In genomic region chr5:66302344-66302743, GRCh38 we compare ENCODE assay signal across 33 cellular contexts.
DNase-seq lines count a peak whose midpoint lies in the region; ATAC-seq, FAIRE-seq and TF ChIP-seq lines count a peak whose summit lies in the region.
"Had no signal": no experiment of that assay in that cellular context is flagged by ENCODE, and none has a peak within 500 bp of the region (broad histone marks: within the 10 kb centered on the region; RNA-seq: fewer than 3 reads in every experiment).

No MANE protein-coding gene starts in this region.

- CTCF ChIA-PET in H1 (lab: Charles Lee; ENCODE audit: partially characterized antibody) = interaction anchor here (0.6 to 1.3 kb wide), 4 partner anchors 9 to 463 kb away, joined by 3 to 5 read pairs (median 4); no protein-coding TSS in a partner anchor

- no peak overlapping the region for H2BK5ac ChIP-seq in H1 (ENCODE audit: low read depth, low read length)
- no peak overlapping the region for H2BK5ac ChIP-seq in neuronal stem cell (ENCODE audit: low read length)

- TF ChIP-seq EP300 in H1 (IDR thresholded peaks at IDR 0.05; ENCODE audit: borderline replicate concordance in 1 of 2, low read depth in 2 of 2, low read length in 2 of 2) = no peak
- no peak for TF ChIP-seq EP300 in ovary (IDR thresholded peaks at IDR 0.05)

- H2AFZ ChIP-seq in H1 (ENCODE audit: low read length) (no peak overlapping the region), neuronal stem cell (ENCODE audit: low read length) (no peak overlapping the region)

- no peaks in the 10 kb centered on the region for H3K79me2 ChIP-seq in H1 (ENCODE audit: control insufficient read depth in 1 of 2, insufficient read depth in 2 of 2, low read length in 2 of 2)

- no peak for TF ChIP-seq POLR2A in H1 (IDR thresholded peaks at IDR 0.05; ENCODE audit: control extremely low read depth in 1 of 2, low read depth in 2 of 2, low read length in 2 of 2)
- TF ChIP-seq POLR2A in ovary (IDR thresholded peaks at IDR 0.05) = no peak

- no peak overlapping the region for H3K4ac ChIP-seq in H1 (replicated peaks; ENCODE audit: insufficient read length, low read depth, low read length)
- H3K4ac ChIP-seq in neuronal stem cell (ENCODE audit: low read length) = no peak overlapping the region

- H2BK12ac ChIP-seq in H1 (ENCODE audit: low read depth, low read length) (no peak overlapping the region), neuronal stem cell (ENCODE audit: low read length) (no peak overlapping the region)

- H3K27me3 ChIP-seq in BLaER1 = no peaks in the 10 kb centered on the region
- no peaks in the 10 kb centered on the region for H3K27me3 ChIP-seq in BLaER1 treated with 17β-estradiol and CSF1 and Interleukin-3, amounts not matched to agents 10 nM and 100 nM
- no peaks in the 10 kb centered on the region for H3K27me3 ChIP-seq in H1 (replicated peaks in 1 of 4; ENCODE audit: control insufficient read depth in 3 of 4, extremely low read depth in 1 of 4, insufficient read depth in 3 of 4, low read length in 3 of 4)
- no peaks in the 10 kb centered on the region for H3K27me3 ChIP-seq in neuronal stem cell (ENCODE audit: control insufficient read depth in 3 of 3, insufficient read depth in 3 of 3, low read depth in 1 of 3, low read length in 3 of 3)
- H3K27me3 ChIP-seq in BE2C = no peaks in the 10 kb centered on the region
- H3K27me3 ChIP-seq in ovary = no peaks in the 10 kb centered on the region

- H4K20me1 ChIP-seq in BLaER1 (no peaks in the 10 kb centered on the region), H1 (replicated peaks in 1 of 2; ENCODE audit: control insufficient read depth in 1 of 2, insufficient read depth in 2 of 2, low read length in 2 of 2) (no peaks in the 10 kb centered on the region)
- no peaks in the 10 kb centered on the region for H4K20me1 ChIP-seq in BLaER1 treated with 17β-estradiol and CSF1 and Interleukin-3, amounts not matched to agents 10 nM and 100 nM

- H3K4me3 ChIP-seq in BLaER1 (no peak overlapping the region), H1 (ENCODE audit: extremely low read depth in 1 of 4, insufficient read depth in 2 of 4, low read depth in 3 of 4, low read length in 4 of 4) (no peak overlapping the region), neuronal stem cell (ENCODE audit: low read length in 2 of 2) (no peak overlapping the region), BE2C (ENCODE audit: low read depth, low read length) (no peak overlapping the region), ovary (no peak overlapping the region)
- no peak overlapping the region for H3K4me3 ChIP-seq in BLaER1 treated with 17β-estradiol and CSF1 and Interleukin-3, amounts not matched to agents 10 nM and 100 nM
- H3K4me3 ChIP-seq: A549 had no signal

- no peak overlapping the region for H3K27ac ChIP-seq in BLaER1
- H3K27ac ChIP-seq in BLaER1 treated with 17β-estradiol and CSF1 and Interleukin-3, amounts not matched to agents 10 nM and 100 nM = no peak overlapping the region
- H3K27ac ChIP-seq in H1 (ENCODE audit: low read depth, low read length) = no peak overlapping the region
- no peak overlapping the region for H3K27ac ChIP-seq in neuronal stem cell (replicated peaks; ENCODE audit: low read length)
- H3K27ac ChIP-seq in ovary = no peak overlapping the region
- H3K27ac ChIP-seq: 22Rv1, A549, C4-2B had no signal

- H3K14ac ChIP-seq in H1 (ENCODE audit: insufficient read length) = no peak overlapping the region
- H3K14ac ChIP-seq in neuronal stem cell (ENCODE audit: low read length) = peak overlapping the region; percentile 1

- no peak overlapping the region for H4K5ac ChIP-seq in H1 (ENCODE audit: insufficient read length, low read depth, low read length)

- H3K79me1 ChIP-seq in H1 (ENCODE audit: low read depth, low read length) = no peaks in the 10 kb centered on the region
- H3K79me1 ChIP-seq in neuronal stem cell (ENCODE audit: low read depth, low read length) = no peaks in the 10 kb centered on the region

- H3K9me3 ChIP-seq in BLaER1 (no peaks in the 10 kb centered on the region), H1 (ENCODE audit: insufficient read depth in 2 of 2, low read depth in 1 of 2, low read length in 1 of 2) (no peaks in the 10 kb centered on the region), neuronal stem cell (replicated peaks in 1 of 2; ENCODE audit: control insufficient read depth in 2 of 2, insufficient read depth in 1 of 2, low read depth in 1 of 2, low read length in 2 of 2) (no peaks in the 10 kb centered on the region), BE2C (no peaks in the 10 kb centered on the region), ovary (no peaks in the 10 kb centered on the region)
- H3K9me3 ChIP-seq in BLaER1 treated with 17β-estradiol and CSF1 and Interleukin-3, amounts not matched to agents 10 nM and 100 nM (replicated peaks in 1 of 11) = no peaks in the 10 kb centered on the region; a peak in 1 of 22 replicates
- H3K9me3 ChIP-seq: A549, Caco-2 had no signal

- H2AK5ac ChIP-seq in H1 (ENCODE audit: low read depth, low read length) (no peak overlapping the region), neuronal stem cell (ENCODE audit: low read depth, low read length) (peak overlapping the region; percentile 48)

- H3K4me1 ChIP-seq in BLaER1 = peaks cover 19% of the 10 kb centered on the region
- peaks cover 0 to 19% (median 14%) of the 10 kb centered on the region in 10 experiments; a peak in 14 of 20 replicates for H3K4me1 ChIP-seq in BLaER1 treated with 17β-estradiol and CSF1 and Interleukin-3, amounts not matched to agents 10 nM and 100 nM
- H3K4me1 ChIP-seq in H1 (replicated peaks in 1 of 4; ENCODE audit: control insufficient read depth in 3 of 4, insufficient read depth in 4 of 4, low read length in 3 of 4) = no peaks in the 10 kb centered on the region
- H3K4me1 ChIP-seq in neuronal stem cell (ENCODE audit: control insufficient read depth in 2 of 2, insufficient read depth in 1 of 2, low read depth in 1 of 2, low read length in 2 of 2) = no peaks in the 10 kb centered on the region
- peaks cover 6% of the 10 kb centered on the region for H3K4me1 ChIP-seq in BE2C
- no peaks in the 10 kb centered on the region for H3K4me1 ChIP-seq in ovary (ENCODE audit: insufficient read depth)
- H3K4me1 ChIP-seq: A549, Caco-2 had no signal

- H3K56ac ChIP-seq in H1 (replicated peaks; ENCODE audit: insufficient read length, low read depth, low read length) = no peak overlapping the region

- no peak overlapping the region for H3K9ac ChIP-seq in BLaER1
- H3K9ac ChIP-seq in BLaER1 treated with 17β-estradiol and CSF1 and Interleukin-3, amounts not matched to agents 10 nM and 100 nM = no peak overlapping the region
- H3K9ac ChIP-seq in H1 (replicated peaks in 1 of 4; ENCODE audit: extremely low read depth in 1 of 4, low read depth in 3 of 4, low read length in 3 of 4) = no peak overlapping the region
- H3K9ac ChIP-seq in neuronal stem cell (ENCODE audit: low read depth, low read length, poor library complexity) = no peak overlapping the region

- H3K36me3 ChIP-seq in BLaER1 = no peaks in the 10 kb centered on the region
- no peaks in the 10 kb centered on the region for H3K36me3 ChIP-seq in BLaER1 treated with 17β-estradiol and CSF1 and Interleukin-3, amounts not matched to agents 10 nM and 100 nM
- H3K36me3 ChIP-seq in H1 (ENCODE audit: control insufficient read depth in 2 of 4, insufficient read depth in 4 of 4, low read length in 3 of 4) = no peaks in the 10 kb centered on the region
- no peaks in the 10 kb centered on the region for H3K36me3 ChIP-seq in neuronal stem cell (replicated peaks in 1 of 2; ENCODE audit: control insufficient read depth in 2 of 2, insufficient read depth in 2 of 2, low read length in 2 of 2)
- H3K36me3 ChIP-seq in BE2C = no peaks in the 10 kb centered on the region
- no peaks in the 10 kb centered on the region for H3K36me3 ChIP-seq in ovary

- H3K4me2 ChIP-seq in BLaER1 (peak overlapping the region; percentile 10; the same call in 1 of the 2 replicates), H1 (ENCODE audit: insufficient read depth in 1 of 2, low read depth in 2 of 2, low read length in 2 of 2) (no peak overlapping the region), neuronal stem cell (ENCODE audit: insufficient read depth, low read length, poor library complexity, severe bottlenecking) (no peak overlapping the region)
- H3K4me2 ChIP-seq in BLaER1 treated with 17β-estradiol and CSF1 and Interleukin-3, amounts not matched to agents 10 nM and 100 nM = peak overlapping the region in 6 of 11 experiments; percentile 21 to 47 (median 34); a peak in 10 of 22 replicates
- H3K4me2 ChIP-seq: A549 had no signal

- no peaks in the 10 kb centered on the region for H3K23me2 ChIP-seq in H1 (ENCODE audit: low read depth, low read length)

- H3K23ac ChIP-seq in H1 (ENCODE audit: insufficient read length) (no peak overlapping the region), neuronal stem cell (ENCODE audit: low read depth, low read length, poor library complexity) (no peak overlapping the region)

- no peak for DNase-seq in H1 (ENCODE audit: low read depth in 1 of 2, low spot score in 2 of 2)
- no peak for DNase-seq in neuronal stem cell (ENCODE audit: low spot score)
- DNase-seq in left colon = no peak
- no peak for DNase-seq in DMS79 (lab: John Stamatoyannopoulos, UW)
- DNase-seq in BE2C = no peak
- DNase-seq in ovary = no peak
- DNase-seq: 8988T; ACHN; AML-193; C1 segment of cervical spinal cord; Caco-2; Calu3; CD4-positive, alpha-beta memory T cell; CD4-positive, alpha-beta T cell; CD4-positive, CD25-positive, alpha-beta regulatory T cell; CD8-positive, alpha-beta memory T cell; CD8-positive, alpha-beta T cell; COR-L47; DMS 273 treated with DMSO at 0.1 percent for 48 hours; DMS153; DMS53; DMS79 treated with DMSO at 0.1 percent for 48 hours; DND-41; EL; GDM1 had no signal

- H2BK120ac ChIP-seq in H1 (replicated peaks; ENCODE audit: low read depth, low read length) (no peak overlapping the region), neuronal stem cell (ENCODE audit: low read depth, low read length) (no peak overlapping the region)

- no peak for ATAC-seq in left colon
- ATAC-seq: A549; CD8-positive, alpha-beta T cell had no signal

- 92% methylated on average over 12 of the region's 12 CpGs; no CpG with 5 or more reads in 1 of the 2 experiments for WGBS in H1 (ENCODE audit: extremely low coverage in 1 of 2, insufficient coverage in 1 of 2, insufficient read length in 1 of 2, insufficient replicate concordance in 2 of 2, low coverage in 1 of 2, low lambda C conversion rate in 2 of 2, missing lambda C conversion rate in 1 of 2), 2 experiments
- no CpG with 5 or more reads among the region's 12 CpGs for WGBS in neuronal stem cell (ENCODE audit: extremely low coverage in 2 of 2, insufficient read length in 2 of 2, insufficient replicate concordance in 1 of 2), 2 donors
- 93 to 95% (median 95%) methylated on average over 12 of the region's 12 CpGs for WGBS in ovary, 3 donors

- H2BK15ac ChIP-seq in H1 (ENCODE audit: low read length) (no peak overlapping the region), neuronal stem cell (ENCODE audit: low read length) (no peak overlapping the region)

- TF ChIP-seq RAD21 in H1 (IDR thresholded peaks at IDR 0.05 in 1 of 2, conservative IDR thresholded peaks at IDR 0.05 in 1 of 2; ENCODE audit: low read depth in 2 of 2, low read length in 2 of 2) = no peak

- no peak overlapping the region for H2BK20ac ChIP-seq in H1 (ENCODE audit: low read length)

- POLR2A ChIA-PET in H1 (lab: Charles Lee; ENCODE audit: partially characterized antibody) = no interaction called here

- FAIRE-seq in H1 (lab: Jason Lieb, UNC) = no peak
- FAIRE-seq: A204.1, A549, D721Med, G401.6 had no signal

- H3K18ac ChIP-seq in H1 (ENCODE audit: extremely low read depth, low read length) (no peak overlapping the region), neuronal stem cell (ENCODE audit: low read length) (no peak overlapping the region)

- H4K8ac ChIP-seq in H1 (ENCODE audit: extremely low read depth, insufficient read depth, low read length) = 0 out of 2 replicates have a peak overlapping the region, but pooled peaks have one; percentile 43
- no peak overlapping the region for H4K8ac ChIP-seq in neuronal stem cell (ENCODE audit: low read depth, low read length)

- TF ChIP-seq CTCF in H1 (IDR thresholded peaks at IDR 0.05; ENCODE audit: control extremely low read depth in 1 of 3, insufficient read depth in 1 of 3, low read depth in 1 of 3, low read length in 3 of 3) (no peak), BE2C (IDR thresholded peaks at IDR 0.05; ENCODE audit: low read depth, low read length) (no peak), ovary (IDR thresholded peaks at IDR 0.05) (no peak)

- intact Hi-C loops in left colon (cut with DNase I, micrococcal nuclease) = no loop called here
- intact Hi-C loops in ovary (cut with DNase I) = loop anchor here in 1 of 4 donors (10.0 kb wide), 1 partner anchor 442 kb away; no protein-coding TSS in a partner anchor

- H4K91ac ChIP-seq in H1 (replicated peaks; ENCODE audit: insufficient read length, low read length) (no peak overlapping the region), neuronal stem cell (ENCODE audit: low read depth, low read length, poor library complexity) (no peak overlapping the region)

Comparison
In these comparisons a context has a peak if more than half of its experiments do, and no peak if none do; other contexts are left out.
1. H3K4me2 ChIP-seq: peak in BLaER1 (single experiment) and BLaER1 treated with 17β-estradiol and CSF1 and Interleukin-3, amounts not matched to agents 10 nM and 100 nM (6 of 11); none in H1 (0 of 2) and neuronal stem cell (single experiment).